ENCODE assay signal across 1 cellular context in the genomic region with DNA sequence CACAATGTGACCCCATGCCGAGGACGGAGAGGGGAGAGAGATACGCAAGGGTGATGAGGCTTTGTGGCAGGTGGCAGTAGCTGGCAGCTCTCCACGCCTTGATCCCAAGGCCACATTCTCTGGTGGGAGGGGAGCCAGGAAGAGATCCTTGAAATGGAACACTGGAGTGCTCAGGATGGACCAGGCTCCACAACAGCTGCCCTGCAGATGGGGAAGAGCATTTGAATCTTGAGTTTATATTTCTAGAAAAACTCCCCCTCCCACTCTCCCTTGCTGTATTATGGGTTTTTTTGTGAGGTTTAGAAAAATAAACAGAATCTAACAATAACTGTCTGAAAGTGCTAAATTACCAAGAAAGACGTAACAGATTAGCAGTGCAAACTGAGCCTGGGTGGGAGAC.
TF ChIP-seq lines count a peak whose summit lies in the region.

No MANE protein-coding gene starts in this region.

TF ChIP-seq in H1, 55 proteins besides CTCF, POLR2A, EP300 and RAD21 (continued from another document):
- TF ChIP-seq CEBPB (IDR thresholded peaks at IDR 0.05; ENCODE audit: low read depth, low read length) (no peak), CBX8 (IDR thresholded peaks at IDR 0.05; ENCODE audit: borderline replicate concordance, low read depth, low read length) (no peak), SIX5 (IDR thresholded peaks at IDR 0.05; ENCODE audit: low read depth, low read length) (no peak), BRCA1 (IDR thresholded peaks at IDR 0.05; ENCODE audit: low read depth, low read length) (no peak), RBBP5 (IDR thresholded peaks at IDR 0.05; ENCODE audit: borderline replicate concordance, low read depth, low read length) (no peak), TAF1 (IDR thresholded peaks at IDR 0.05; ENCODE audit: low read depth, low read length) (no peak)
- TF ChIP-seq, protein P1, sequence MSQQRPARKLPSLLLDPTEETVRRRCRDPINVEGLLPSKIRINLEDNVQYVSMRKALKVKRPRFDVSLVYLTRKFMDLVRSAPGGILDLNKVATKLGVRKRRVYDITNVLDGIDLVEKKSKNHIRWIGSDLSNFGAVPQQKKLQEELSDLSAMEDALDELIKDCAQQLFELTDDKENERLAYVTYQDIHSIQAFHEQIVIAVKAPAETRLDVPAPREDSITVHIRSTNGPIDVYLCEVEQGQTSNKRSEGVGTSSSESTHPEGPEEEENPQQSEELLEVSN (IDR thresholded peaks at IDR 0.05), result no peak
